Comparison of ENCODE assay signal across 1 cellular context in the genomic region with DNA sequence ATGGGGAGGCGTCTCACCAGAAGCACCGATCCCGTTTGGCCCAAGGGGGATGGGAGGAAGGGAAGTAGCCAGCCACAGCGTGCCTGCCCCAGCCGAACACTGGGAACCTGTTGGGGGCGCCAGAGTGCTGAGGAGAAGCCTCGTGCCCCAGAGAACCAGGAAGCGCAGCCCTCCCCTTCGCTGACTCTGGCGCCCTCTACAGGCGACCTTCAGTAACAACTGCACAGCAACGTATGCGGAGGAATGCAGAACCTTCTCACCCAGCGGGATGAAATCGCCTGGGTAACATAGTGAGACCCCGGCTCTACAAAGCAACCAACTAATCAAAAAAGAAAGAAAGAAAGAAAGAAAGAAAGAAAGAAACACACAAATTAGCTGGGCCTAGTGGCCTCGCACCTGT. TPM values are rescaled to one million over a fixed set of nuclear protein-coding genes. Genes with fewer than 3 reads are reported as not detected.
"Had no signal": no experiment of that assay in that cellular context is flagged by ENCODE, and none has a peak within 500 bp of the region (broad histone marks: within the 10 kb centered on the region; RNA-seq: fewer than 3 reads in every experiment).

A gene with protein sequence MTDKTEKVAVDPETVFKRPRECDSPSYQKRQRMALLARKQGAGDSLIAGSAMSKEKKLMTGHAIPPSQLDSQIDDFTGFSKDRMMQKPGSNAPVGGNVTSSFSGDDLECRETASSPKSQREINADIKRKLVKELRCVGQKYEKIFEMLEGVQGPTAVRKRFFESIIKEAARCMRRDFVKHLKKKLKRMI (minus strand): TSS at position 101 of the 400 bp plus-strand sequence. CDS start 3,747 bp downstream, outside the sequence.

RNA-seq across cellular contexts. Expression of the gene that starts here (rescaled TPM):
- total RNA-seq: GM12878 had no signal
- polyA plus RNA-seq: GM12878 had no signal
